In genomic region chr1:54850082-54850730, GRCh38 we compare ENCODE assay signal across 21 cellular contexts. TPM values are rescaled to one million over a fixed set of nuclear protein-coding genes. Genes with fewer than 3 reads are reported as not detected.
DNase-seq lines count a peak whose midpoint lies in the region; ATAC-seq and TF ChIP-seq lines count a peak whose summit lies in the region.
"Had no signal": no experiment of that assay in that cellular context is flagged by ENCODE, and none has a peak within 500 bp of the region (broad histone marks: within the 10 kb centered on the region; RNA-seq: fewer than 3 reads in every experiment).

No MANE protein-coding gene starts in this region.

- no peak overlapping the region; the same call in 1 of the 2 replicates for H3K56ac ChIP-seq in IMR-90 (ENCODE audit: extremely low read depth, insufficient read depth, low read length)

- peak overlapping the region; percentile 77 for H4K91ac ChIP-seq in IMR-90 (ENCODE audit: insufficient read depth, low read depth, low read length)

- no peaks in the 10 kb centered on the region for H3K4me1 Mint-ChIP-seq in activated CD8-positive, alpha-beta T cell treated with anti-CD3 and anti-CD28 coated beads for 36 hours (ENCODE audit: low read depth)
- H3K4me1 Mint-ChIP-seq: activated naive CD8-positive, alpha-beta T cell treated with anti-CD3 and anti-CD28 coated beads, Interleukin-2, amount 50 U/mL, for 24 hours; naive thymus-derived CD8-positive, alpha-beta T cell had no signal

- H4K8ac ChIP-seq in IMR-90 (ENCODE audit: low read depth in 2 of 2, low read length in 2 of 2): peak overlapping the region in 1 of 2 experiments; percentile 79; a peak in 2 of 4 replicates

- H3K4me2 ChIP-seq in IMR-90 (ENCODE audit: low read depth, low read length): no peak overlapping the region

- H3K14ac ChIP-seq in IMR-90 (replicated peaks; ENCODE audit: low read depth, low read length): peak overlapping the region; percentile 81

- DNase-seq in ACHN: peak; percentile 85
- DNase-seq in IMR-90: peak; percentile 40
- peak in 2 of 10 donors; percentile 42 to 53 for DNase-seq in dorsolateral prefrontal cortex
- peak; percentile 17 for DNase-seq in midbrain (lab: John Stamatoyannopoulos, UW)
- DNase-seq in activated naive CD4-positive, alpha-beta T cell treated with Interleukin-2 at 50 U/mL for 16 hours: no peak
- DNase-seq in cortex of kidney (lab: John Stamatoyannopoulos, UW): no peak
- DNase-seq in activated CD8-positive, alpha-beta T cell treated with anti-CD3 and anti-CD28 coated beads for 36 hours: no peak
- DNase-seq: activated CD4-positive, alpha-beta T cell treated with anti-CD3 and anti-CD28 coated beads for 4 hours; activated naive CD8-positive, alpha-beta T cell treated with anti-CD3 and anti-CD28 coated beads, Interleukin-2, amount 50 U/mL, for 24 hours; activated T-cell treated with anti-CD3 and anti-CD28 coated beads, Interleukin-2, amount 50 U/mL, for 4 hours; DMS 273 treated with DMSO at 0.1 percent for 48 hours; heart left ventricle; left colon; naive thymus-derived CD8-positive, alpha-beta T cell; NCI-H2029; NCI-H526; sigmoid colon; stimulated activated naive CD4-positive, alpha-beta T cell had no signal

- POLR2A ChIA-PET in IMR-90 (lab: Charles Lee; ENCODE audit: unreplicated experiment): no interaction called here
- POLR2A ChIA-PET in activated CD8-positive, alpha-beta T cell treated with anti-CD3 and anti-CD28 coated beads for 36 hours (lab: Charles Lee): no interaction called here

- H3K4ac ChIP-seq in IMR-90 (ENCODE audit: low read depth, low read length): peak overlapping the region; percentile 93

- no peak for TF ChIP-seq RAD21 in IMR-90 (IDR thresholded peaks at IDR 0.05; ENCODE audit: low read length)

- peak overlapping the region; percentile 78 for H3K23ac ChIP-seq in IMR-90 (ENCODE audit: low read depth, low read length)

- peaks cover 0 to 14% of the 10 kb centered on the region in 2 experiments; a peak in 1 of 4 replicates for H3K79me1 ChIP-seq in IMR-90 (ENCODE audit: low read depth in 1 of 2, low read length in 2 of 2)

- no peaks in the 10 kb centered on the region for H3K9me3 Mint-ChIP-seq in activated CD8-positive, alpha-beta T cell treated with anti-CD3 and anti-CD28 coated beads for 36 hours
- H3K9me3 Mint-ChIP-seq: activated naive CD8-positive, alpha-beta T cell treated with anti-CD3 and anti-CD28 coated beads, Interleukin-2, amount 50 U/mL, for 24 hours; activated T-cell treated with anti-CD3 and anti-CD28 coated beads, Interleukin-2, amount 50 U/mL, for 4 hours had no signal

- BruUV-seq in IMR-90 (replicated peaks; lab: Mats Ljungman, UMichigan): TSS peak; percentile 82

- H3K4me3 ChIP-seq in IMR-90 (ENCODE audit: insufficient read depth, low read depth, low read length): no peak overlapping the region
- H3K4me3 ChIP-seq in dorsolateral prefrontal cortex: no peak overlapping the region
- H3K4me3 ChIP-seq: heart left ventricle, sigmoid colon had no signal

- H4K20me1 ChIP-seq in IMR-90 (ENCODE audit: insufficient read depth, low read length): no peaks in the 10 kb centered on the region

- H3K9me1 ChIP-seq in IMR-90 (ENCODE audit: insufficient read depth, low read length): peaks cover 38% of the 10 kb centered on the region

- peak overlapping the region; percentile 95 for H2BK20ac ChIP-seq in IMR-90 (ENCODE audit: low read depth, low read length)

- H3K4me1 ChIP-seq in IMR-90 (ENCODE audit: control insufficient read depth, insufficient read depth, low read length): peaks cover 18% of the 10 kb centered on the region
- H3K4me1 ChIP-seq: sigmoid colon had no signal

- peak overlapping the region; percentile 11; the same call in 1 of the 2 replicates for H3K27ac ChIP-seq in IMR-90 (ENCODE audit: insufficient read depth, low read length)
- H3K27ac ChIP-seq in dorsolateral prefrontal cortex: peak overlapping the region in 34 of 59 donors; percentile 8 to 67 (median 42)
- H3K27ac ChIP-seq: heart left ventricle, HL-60 had no signal

- in situ Hi-C loops in ACHN (cut with HindIII; ENCODE audit: low pct_ligation_motif_present, low pct_unique_long_range_greater_than_20kb, low sequenced_read_pairs): no loop called here
- in situ Hi-C loops in IMR-90 (cut with MboI; ENCODE audit: low sequenced_read_pairs): no loop called here

- TF ChIP-seq CTCF in IMR-90 (conservative IDR thresholded peaks at IDR 0.05; ENCODE audit: low read depth, low read length) (no peak), dorsolateral prefrontal cortex (IDR thresholded peaks at IDR 0.05 in 54 of 56, conservative IDR thresholded peaks at IDR 0.05 in 2 of 56; ENCODE audit: low read depth in 1 of 56, partially characterized antibody in 56 of 56) (peak in 1 of 56 donors; percentile 13)
- no peak for TF ChIP-seq CTCF in activated CD8-positive, alpha-beta T cell treated with anti-CD3 and anti-CD28 coated beads for 36 hours (IDR thresholded peaks at IDR 0.05)

- WGBS in IMR-90 (ENCODE audit: extremely low coverage in 2 of 2, insufficient read length in 1 of 2), 2 experiments: no CpG with 5 or more reads among the region's 5 CpGs

- H3K27me3 ChIP-seq in IMR-90 (ENCODE audit: control insufficient read depth, insufficient read depth, low read length) (no peaks in the 10 kb centered on the region), dorsolateral prefrontal cortex (no peaks in the 10 kb centered on the region)
- H3K27me3 ChIP-seq: heart left ventricle, sigmoid colon had no signal

- no peaks in the 10 kb centered on the region for H3K9me3 ChIP-seq in IMR-90 (ENCODE audit: control insufficient read depth, insufficient read depth, low read length)
- H3K9me3 ChIP-seq: heart left ventricle, sigmoid colon had no signal

- no peak overlapping the region for H3K9ac ChIP-seq in IMR-90 (ENCODE audit: low read depth, low read length)

- no peaks in the 10 kb centered on the region for H3K27me3 Mint-ChIP-seq in activated CD8-positive, alpha-beta T cell treated with anti-CD3 and anti-CD28 coated beads for 36 hours
- H3K27me3 Mint-ChIP-seq: activated naive CD8-positive, alpha-beta T cell treated with anti-CD3 and anti-CD28 coated beads, Interleukin-2, amount 50 U/mL, for 24 hours; naive thymus-derived CD8-positive, alpha-beta T cell had no signal

- H2AFZ ChIP-seq in IMR-90 (replicated peaks; ENCODE audit: low read length, poor library complexity): peak overlapping the region; percentile 70

- H3K36me3 Mint-ChIP-seq in activated CD8-positive, alpha-beta T cell treated with anti-CD3 and anti-CD28 coated beads for 36 hours (ENCODE audit: low read depth): peaks cover 44% of the 10 kb centered on the region

- H2BK120ac ChIP-seq in IMR-90 (ENCODE audit: low read depth, low read length): peak overlapping the region; percentile 91

- dilution Hi-C loops in IMR-90 (cut with HindIII; ENCODE audit: low sequenced_read_pairs, unreplicated experiment): no loop called here

- no peak overlapping the region for H3K27ac Mint-ChIP-seq in activated CD8-positive, alpha-beta T cell treated with anti-CD3 and anti-CD28 coated beads for 36 hours
- H3K27ac Mint-ChIP-seq: activated naive CD8-positive, alpha-beta T cell treated with anti-CD3 and anti-CD28 coated beads, Interleukin-2, amount 50 U/mL, for 24 hours; naive thymus-derived CD8-positive, alpha-beta T cell had no signal

- H2AK9ac ChIP-seq in IMR-90 (replicated peaks; ENCODE audit: low read depth, low read length, poor library complexity): peak overlapping the region; percentile 66

- TF ChIP-seq POLR2A in IMR-90 (IDR thresholded peaks at IDR 0.05; ENCODE audit: low read depth, low read length): no peak

- no peak overlapping the region for H3K4me3 Mint-ChIP-seq in activated CD8-positive, alpha-beta T cell treated with anti-CD3 and anti-CD28 coated beads for 36 hours
- H3K4me3 Mint-ChIP-seq: activated naive CD8-positive, alpha-beta T cell treated with anti-CD3 and anti-CD28 coated beads, Interleukin-2, amount 50 U/mL, for 24 hours; activated T-cell treated with anti-CD3 and anti-CD28 coated beads, Interleukin-2, amount 50 U/mL, for 4 hours; naive thymus-derived CD8-positive, alpha-beta T cell had no signal

- peak overlapping the region; percentile 15; the same call in 1 of the 2 replicates for H3K18ac ChIP-seq in IMR-90 (ENCODE audit: low read depth, low read length)

- CTCF ChIA-PET in IMR-90 (lab: Yijun Ruan, JAX): interaction anchor here (0.8 kb wide), 1 partner anchor 95 kb away, joined by 4 read pairs; no protein-coding TSS in a partner anchor
- CTCF ChIA-PET in activated CD8-positive, alpha-beta T cell treated with anti-CD3 and anti-CD28 coated beads for 36 hours (lab: Charles Lee): interaction anchor here (1.3 kb wide), 1 partner anchor 146 kb away, joined by 3 read pairs; no protein-coding TSS in a partner anchor

- peak overlapping the region; percentile 73 for H2BK5ac ChIP-seq in IMR-90 (ENCODE audit: low read depth, low read length, poor library complexity, severe bottlenecking)

- peak overlapping the region; percentile 6; the same call in 1 of the 2 replicates for H4K5ac ChIP-seq in IMR-90 (ENCODE audit: low read depth, low read length)

- peak; percentile 10 for ATAC-seq in IMR-90 (ENCODE audit: low read depth)
- ATAC-seq in HG03139 (IDR thresholded peaks at IDR 0.05; ENCODE audit: unreplicated experiment): no peak
- no peak for ATAC-seq in activated CD8-positive, alpha-beta T cell treated with anti-CD3 and anti-CD28 coated beads for 36 hours
- ATAC-seq: activated naive CD8-positive, alpha-beta T cell treated with anti-CD3 and anti-CD28 coated beads, Interleukin-2, amount 50 U/mL, for 24 hours; activated T-cell treated with anti-CD3 and anti-CD28 coated beads, Interleukin-2, amount 50 U/mL, for 4 hours; heart left ventricle; left colon; naive thymus-derived CD8-positive, alpha-beta T cell; Panc1 had no signal

- peak overlapping the region; percentile 57 for H2AK5ac ChIP-seq in IMR-90 (ENCODE audit: low read depth, low read length)

- intact Hi-C loops in IMR-90 (cut with micrococcal nuclease) (no loop called here), dorsolateral prefrontal cortex (cut with DNase I) (no loop called here)
- intact Hi-C loops in activated CD8-positive, alpha-beta T cell treated with anti-CD3 and anti-CD28 coated beads for 36 hours (cut with micrococcal nuclease): no loop called here

- peak overlapping the region; percentile 3; the same call in 1 of the 3 replicates for H2BK15ac ChIP-seq in IMR-90 (ENCODE audit: low read depth, low read length)

- H3K36me3 ChIP-seq in IMR-90 (ENCODE audit: control insufficient read depth, insufficient read depth, low read length): no peaks in the 10 kb centered on the region; the same call in 1 of the 2 replicates

RNA-seq across cellular contexts. Expression of gene DHCR24, which starts 36.8 kb away (rescaled TPM):
- total RNA-seq in IMR-90 (2012; rRNA removed) (194 and 206 TPM in 2 replicates), dorsolateral prefrontal cortex (100 to 1,000 TPM in 117 of 120 experiments, 10 to 100 TPM in 3; 81.5 to 336 (median 168) TPM)
- 117 and 130 TPM in 2 replicates for polyA plus RNA-seq in IMR-90 (2012; rRNA removed)
- polyA plus RNA-seq in IMR-90 (2012; cell fraction: cytosol; rRNA removed): 71.2 and 131 TPM in 2 replicates
- polyA plus RNA-seq in IMR-90 (2012; cell fraction: nucleus; rRNA removed; ENCODE audit: low replicate concordance): 33.9 and 115 TPM in 2 replicates
- 10 to 100 TPM; 59.5 to 64.7 TPM for total RNA-seq in activated CD8-positive, alpha-beta T cell treated with anti-CD3 and anti-CD28 coated beads for 36 hours

RNA-seq across cellular contexts. Expression of gene TTC22, which starts 49.1 kb away (rescaled TPM):
- total RNA-seq in IMR-90 (2012; rRNA removed) (not detected in 2 replicates), dorsolateral prefrontal cortex (1 to 10 TPM in 32 of 120 experiments, under 1 TPM in 86, not detected in 2; 0.18 to 4.3 (median 0.75) TPM)
- polyA plus RNA-seq in IMR-90 (2012; rRNA removed): not detected in 2 replicates
- polyA plus RNA-seq in IMR-90 (2012; cell fraction: cytosol; rRNA removed): not detected in 2 replicates
- polyA plus RNA-seq in IMR-90 (2012; cell fraction: nucleus; rRNA removed; ENCODE audit: low replicate concordance): not detected in 2 replicates
- total RNA-seq in activated CD8-positive, alpha-beta T cell treated with anti-CD3 and anti-CD28 coated beads for 36 hours: 1 to 10 TPM; 3.3 to 3.5 TPM

Comparison
In these comparisons a context has a peak if more than half of its experiments do, and no peak if none do; other contexts are left out.
1. DNase-seq: peak in ACHN (single experiment), IMR-90 (single experiment) and midbrain (single experiment); none in activated naive CD4-positive, alpha-beta T cell treated with Interleukin-2 at 50 U/mL for 16 hours (single experiment), cortex of kidney (single experiment) and activated CD8-positive, alpha-beta T cell treated with anti-CD3 and anti-CD28 coated beads for 36 hours (single experiment).